Comparison of ENCODE assay signal across 32 cellular contexts in genomic region chr12:5064913-5065490, GRCh38. TPM values are rescaled to one million over a fixed set of nuclear protein-coding genes. Genes with fewer than 3 reads are reported as not detected.
"Had no signal": no experiment of that assay in that cellular context is flagged by ENCODE, and none has a peak within 500 bp of the region (broad histone marks: within the 10 kb centered on the region; RNA-seq: fewer than 3 reads in every experiment).

No MANE protein-coding gene starts in this region.

- H3K36me3 ChIP-seq: breast epithelium, Peyer's patch, SJSA1 had no signal

- ATAC-seq: activated CD8-positive, alpha-beta T cell treated with anti-CD3 and anti-CD28 coated beads for 36 hours; activated naive CD4-positive, alpha-beta T cell treated with anti-CD3 and anti-CD28 coated beads, Interleukin-2, amount 50 U/mL, for 72 hours; PC-3 had no signal

- H3K4me1 ChIP-seq: breast epithelium, Peyer's patch, SJSA1 had no signal

- DNase-seq: activated CD4-positive, alpha-beta T cell treated with anti-CD3 and anti-CD28 coated beads, Interleukin-2, amount 10 ng/mL, durations not matched to agents 24 days and 14 days; activated CD4-positive, alpha-beta T cell treated with anti-CD3 and anti-CD28 coated beads, Interleukin-2, amount 50 U/mL, for 4 hours; activated CD8-positive, alpha-beta T cell treated with anti-CD3 and anti-CD28 coated beads for 36 hours; activated gamma-delta T cell treated with Interleukin-2 at 50 U/mL for 16 hours; activated naive CD4-positive, alpha-beta T cell treated with anti-CD3 and anti-CD28 coated beads for 36 hours; activated T-cell treated with anti-CD3 and anti-CD28 coated beads, Interleukin-2, amount 50 U/mL, for 24 hours; anterior cingulate cortex; MM.1S; NCI-H1092 treated with DMSO at 0.1 percent for 48 hours; NCI-H1417; NCI-H146; NCI-H187; NCI-H2029 treated with DMSO at 0.1 percent for 48 hours; NCI-H2107; NCI-H2171; NCI-H510A; NCI-H526; NCI-H748 treated with DMSO at 0.1 percent for 48 hours; NK-92 treated with Interleukin-12 subunit alpha and Interleukin-12 subunit beta, amount 100 ng/mL, for 24 hours; PC-3; Peyer's patch; RPMI8226; SHP77 treated with DMSO at 0.1 percent for 48 hours; SK-N-SH had no signal

- H3K27me3 ChIP-seq: Peyer's patch had no signal

- H3K4me3 ChIP-seq: breast epithelium, Peyer's patch, SJSA1 had no signal

- H3K9me3 ChIP-seq: breast epithelium, Peyer's patch, SJSA1, SK-N-SH had no signal

- H3K9ac ChIP-seq: KMS-11, SK-N-SH had no signal

- FAIRE-seq: TTC549 had no signal

- H3K4me2 ChIP-seq: KMS-11, SK-N-SH had no signal

- H3K27ac ChIP-seq: breast epithelium, KMS-11, Peyer's patch, SJSA1 had no signal

RNA-seq across cellular contexts. Expression of gene KCNA5, which starts 21.3 kb away (rescaled TPM):
- total RNA-seq: activated CD4-positive, alpha-beta T cell treated with anti-CD3 and anti-CD28 coated beads, Interleukin-2, amount 10 ng/mL, durations not matched to agents 24 days and 14 days; activated CD8-positive, alpha-beta memory T cell treated with anti-CD3 and anti-CD28 coated beads for 36 hours; activated CD8-positive, alpha-beta T cell treated with anti-CD3 and anti-CD28 coated beads for 36 hours; activated naive CD4-positive, alpha-beta T cell treated with anti-CD3 and anti-CD28 coated beads for 36 hours; activated naive CD4-positive, alpha-beta T cell treated with anti-CD3 and anti-CD28 coated beads, Interleukin-2, amount 50 U/mL, for 72 hours; activated T-helper 1 cell treated with anti-CD3 and anti-CD28 coated beads, Interleukin-12 subunit alpha, Interleukin-12 subunit beta, Interleukin-2, Interleukin-4 antibody, amounts not matched to agents 30 ng/mL and 10 ng/mL and 1 ng/mL, durations not matched to agents 14 hours and 24 hours and 36 hours; LHCN-M2; PC-3; SJSA1 had no signal
- polyA plus RNA-seq: SK-N-SH had no signal
